8 cellular contexts compared by ENCODE assay signal in the genomic region with DNA sequence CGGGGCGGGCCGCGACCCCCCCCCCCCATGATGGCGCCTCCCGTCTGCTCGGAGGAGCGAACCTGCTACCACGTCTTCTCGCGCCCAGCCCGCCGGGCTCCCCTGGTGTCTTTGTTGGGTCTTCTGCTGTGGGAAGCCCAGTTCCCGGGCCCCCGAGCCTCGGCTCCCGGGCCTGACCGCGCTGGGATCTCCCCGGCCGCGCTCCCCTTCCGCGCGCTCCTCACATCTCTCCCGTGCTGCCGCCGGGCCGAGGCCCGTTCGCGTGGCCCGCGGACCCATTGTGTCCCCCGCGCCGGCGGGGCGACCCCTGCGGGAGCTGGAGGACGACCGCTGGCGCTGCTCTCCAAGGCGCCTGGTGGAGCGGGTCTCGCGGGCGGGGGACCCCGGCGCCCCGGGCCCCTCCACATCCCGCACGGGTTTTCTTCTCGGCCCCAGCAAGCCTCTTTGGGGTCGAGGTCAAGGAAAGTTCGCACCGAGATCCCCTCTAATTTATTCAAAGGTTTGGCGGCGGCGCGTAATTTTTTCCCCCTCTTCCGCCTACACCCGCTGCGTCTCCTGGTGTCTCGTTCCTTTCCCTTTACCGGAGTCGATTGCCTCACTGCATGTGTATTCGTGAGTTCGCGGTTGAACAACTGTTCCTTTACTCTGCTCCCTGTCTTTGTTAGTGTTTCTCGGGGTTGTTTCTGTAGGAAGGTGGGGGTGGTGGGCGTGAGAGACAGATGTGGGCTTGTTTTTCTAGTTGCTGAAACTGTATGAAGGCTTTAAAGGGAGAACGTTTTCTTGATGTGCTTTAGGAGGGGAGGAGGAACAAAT. TPM values are rescaled to one million over a fixed set of nuclear protein-coding genes. Genes with fewer than 3 reads are reported as not detected.
DNase-seq lines count a peak whose midpoint lies in the region; ATAC-seq and TF ChIP-seq lines count a peak whose summit lies in the region.

No MANE protein-coding gene starts in this region.

- DNase-seq in GM13977 (ENCODE audit: low spot score) (peak; percentile 66), NCI-H2227 treated with DMSO at 0.1 percent for 48 hours (lab: John Stamatoyannopoulos, UW) (peak; percentile 42), epithelial cell of esophagus (ENCODE audit: low read depth) (peak; percentile 73)
- peak; percentile 89 for DNase-seq in activated CD8-positive, alpha-beta T cell treated with anti-CD3 and anti-CD28 coated beads for 36 hours
- DNase-seq in stimulated activated CD8-positive, alpha-beta memory T cell treated with anti-CD3 and anti-CD28 coated beads, Interleukin-4, amount 100 ng/mL, for 24 hours (ENCODE audit: low read depth): peak; percentile 68

- H3K27ac ChIP-seq in 22Rv1: peak overlapping the region; percentile 86

- ATAC-seq in HG02970 (IDR thresholded peaks at IDR 0.05; ENCODE audit: low FRiP score, unreplicated experiment): peak; percentile 38
- ATAC-seq in activated CD8-positive, alpha-beta T cell treated with anti-CD3 and anti-CD28 coated beads for 36 hours: peak; percentile 79

- H3K4me3 ChIP-seq in epithelial cell of esophagus (ENCODE audit: low read length) (peak overlapping the region; percentile 64), mononuclear cell (ENCODE audit: low read length) (peak overlapping the region; percentile 59)

- peaks cover 35% of the 10 kb centered on the region for H3K27me3 Mint-ChIP-seq in activated CD8-positive, alpha-beta T cell treated with anti-CD3 and anti-CD28 coated beads for 36 hours

- H3K9me3 ChIP-seq in mononuclear cell (ENCODE audit: low read depth, low read length): no peaks in the 10 kb centered on the region

- peaks cover 32% of the 10 kb centered on the region for H3K4me1 ChIP-seq in mononuclear cell (ENCODE audit: insufficient read depth, low read length)

- H3K4me3 Mint-ChIP-seq in activated CD8-positive, alpha-beta T cell treated with anti-CD3 and anti-CD28 coated beads for 36 hours: no peak overlapping the region

- H3K9me3 Mint-ChIP-seq in activated CD8-positive, alpha-beta T cell treated with anti-CD3 and anti-CD28 coated beads for 36 hours: no peaks in the 10 kb centered on the region

- H3K27me3 ChIP-seq in mononuclear cell (ENCODE audit: insufficient read depth, low read length): peaks cover 7% of the 10 kb centered on the region

- peaks cover 9% of the 10 kb centered on the region for H3K4me1 Mint-ChIP-seq in activated CD8-positive, alpha-beta T cell treated with anti-CD3 and anti-CD28 coated beads for 36 hours (ENCODE audit: low read depth)

- no peak overlapping the region for H3K27ac Mint-ChIP-seq in activated CD8-positive, alpha-beta T cell treated with anti-CD3 and anti-CD28 coated beads for 36 hours

- CTCF ChIA-PET in activated CD8-positive, alpha-beta T cell treated with anti-CD3 and anti-CD28 coated beads for 36 hours (lab: Charles Lee): interaction anchor here (3.2 kb wide), 1 partner anchor 75 kb away, joined by 8 read pairs; no protein-coding TSS in a partner anchor

- no peaks in the 10 kb centered on the region for H3K36me3 Mint-ChIP-seq in activated CD8-positive, alpha-beta T cell treated with anti-CD3 and anti-CD28 coated beads for 36 hours (ENCODE audit: low read depth)

- in situ Hi-C loops in GM13977 (cut with MboI; ENCODE audit: low pct_unique_long_range_greater_than_20kb, low sequenced_read_pairs, unreplicated experiment): no loop called here

- TF ChIP-seq CTCF in 22Rv1 (IDR thresholded peaks at IDR 0.05): no peak
- TF ChIP-seq CTCF in GM13977 (IDR thresholded peaks at IDR 0.05; ENCODE audit: extremely low read depth, insufficient read depth, missing control alignments): no peak
- TF ChIP-seq CTCF in activated CD8-positive, alpha-beta T cell treated with anti-CD3 and anti-CD28 coated beads for 36 hours (IDR thresholded peaks at IDR 0.05): no peak
- TF ChIP-seq CTCF in epithelial cell of esophagus (IDR thresholded peaks at IDR 0.05; ENCODE audit: insufficient read depth, low read depth, low read length, missing control alignments): no peak

- intact Hi-C loops in activated CD8-positive, alpha-beta T cell treated with anti-CD3 and anti-CD28 coated beads for 36 hours (cut with micrococcal nuclease): loop anchor here (5.0 to 10.0 kb wide), 4 partner anchors 135 to 298 kb away; partner anchors contain the start of genes MMAA and OTUD4

- POLR2A ChIA-PET in activated CD8-positive, alpha-beta T cell treated with anti-CD3 and anti-CD28 coated beads for 36 hours (lab: Charles Lee): no interaction called here

RNA-seq across cellular contexts. Expression of gene SMAD1, which starts 0.8 kb away (rescaled TPM):
- total RNA-seq in activated CD8-positive, alpha-beta T cell treated with anti-CD3 and anti-CD28 coated beads for 36 hours: under 1 TPM; 0.67 to 0.92 TPM
- total RNA-seq in mononuclear cell: 2.1 TPM

Comparison
In these comparisons a context has a peak if more than half of its experiments do, and no peak if none do; other contexts are left out.
1. Peak in every context shown above with its lines: DNase-seq, ATAC-seq, H3K4me3 ChIP-seq and H3K27ac ChIP-seq.